ENCODE assay signal across 24 cellular contexts in the genomic region with DNA sequence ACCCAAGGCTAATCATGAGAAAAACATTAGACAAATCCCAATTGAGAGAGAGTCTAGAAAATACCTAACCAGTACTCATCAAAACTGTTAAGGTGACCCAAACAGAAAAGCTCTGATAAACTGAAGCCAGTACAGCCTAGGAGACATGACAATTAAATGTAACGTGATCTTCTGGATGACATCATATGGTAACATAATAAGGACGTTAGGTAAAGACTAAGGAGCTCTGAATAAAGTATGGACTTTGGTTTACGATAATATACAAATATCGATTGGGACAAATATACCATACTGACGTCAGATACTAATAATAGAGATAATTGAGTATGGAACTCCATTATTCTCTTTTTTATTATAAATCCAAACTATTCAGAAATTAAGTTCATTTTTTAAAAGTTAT.
DNase-seq lines count a peak whose midpoint lies in the region; ATAC-seq, FAIRE-seq and TF ChIP-seq lines count a peak whose summit lies in the region.
"Had no signal": no experiment of that assay in that cellular context is flagged by ENCODE, and none has a peak within 500 bp of the region (broad histone marks: within the 10 kb centered on the region; RNA-seq: fewer than 3 reads in every experiment).

No MANE protein-coding gene starts in this region.

- intact Hi-C loops in HepG2 (cut with micrococcal nuclease; ENCODE audit: unreplicated experiment) (no loop called here), right lobe of liver (cut with DNase I) (no loop called here), prostate gland (cut with DNase I) (no loop called here)

- no peak overlapping the region for H3K4me3 ChIP-seq in HepG2 (replicated peaks in 1 of 3; ENCODE audit: insufficient read depth in 1 of 3, low read depth in 2 of 3, low read length in 3 of 3)
- no peak overlapping the region for H3K4me3 ChIP-seq in right lobe of liver
- no peak overlapping the region for H3K4me3 ChIP-seq in prostate gland
- H3K4me3 ChIP-seq: BLaER1 treated with 17β-estradiol and CSF1 and Interleukin-3, amounts not matched to agents 10 nM and 100 nM; GM23248 had no signal

- no peak overlapping the region for H3K9ac ChIP-seq in HepG2 (ENCODE audit: insufficient read depth, low read depth, low read length)
- H3K9ac ChIP-seq: BLaER1 treated with 17β-estradiol and CSF1 and Interleukin-3, amounts not matched to agents 10 nM and 100 nM; GM23248 had no signal

- no peaks in the 10 kb centered on the region for H3K27me3 ChIP-seq in HepG2 (ENCODE audit: control insufficient read depth in 1 of 2, insufficient read depth in 2 of 2, low read length in 2 of 2)
- no peaks in the 10 kb centered on the region for H3K27me3 ChIP-seq in right lobe of liver
- no peaks in the 10 kb centered on the region for H3K27me3 ChIP-seq in prostate gland (replicated peaks; ENCODE audit: insufficient read depth)
- H3K27me3 ChIP-seq: BE2C; BLaER1 treated with 17β-estradiol and CSF1 and Interleukin-3, amounts not matched to agents 10 nM and 100 nM had no signal

- in situ Hi-C loops in HepG2 (cut with HindIII; ENCODE audit: extremely low pct_ligation_motif_present, low pct_unique_long_range_greater_than_20kb): no loop called here

- 1% methylated on average over 5 of the region's 5 CpGs for WGBS in HepG2 (ENCODE audit: low lambda C conversion rate)
- 55% methylated on average over 5 of the region's 5 CpGs for WGBS in right lobe of liver (ENCODE audit: insufficient coverage, low coverage, low lambda C conversion rate, missing lambda C conversion rate)
- WGBS in prostate gland: 77% methylated on average over 5 of the region's 5 CpGs

- H3K4me1 ChIP-seq in HepG2 (ENCODE audit: insufficient read depth, low read length) (no peaks in the 10 kb centered on the region), right lobe of liver (no peaks in the 10 kb centered on the region), prostate gland (replicated peaks) (no peaks in the 10 kb centered on the region)
- H3K4me1 ChIP-seq: BE2C; BLaER1 treated with 17β-estradiol and CSF1 and Interleukin-3, amounts not matched to agents 10 nM and 100 nM had no signal

- TF ChIP-seq CTCF in HepG2 (CRISPR knock-in tag; IDR thresholded peaks at IDR 0.05): no peak
- no peak for TF ChIP-seq CTCF in right lobe of liver (IDR thresholded peaks at IDR 0.05)
- TF ChIP-seq CTCF in prostate gland (IDR thresholded peaks at IDR 0.05): no peak

- no peaks in the 10 kb centered on the region for H4K20me1 ChIP-seq in HepG2 (ENCODE audit: insufficient read depth, low read length)
- H4K20me1 ChIP-seq: BLaER1 treated with 17β-estradiol and CSF1 and Interleukin-3, amounts not matched to agents 10 nM and 100 nM had no signal

- no peak overlapping the region for H3K4me2 ChIP-seq in HepG2 (ENCODE audit: low read depth, low read length)
- H3K4me2 ChIP-seq: BLaER1 treated with 17β-estradiol and CSF1 and Interleukin-3, amounts not matched to agents 10 nM and 100 nM had no signal

- H3K36me3 ChIP-seq in HepG2 (replicated peaks in 1 of 2; ENCODE audit: control insufficient read depth in 1 of 2, insufficient read depth in 2 of 2, low read length in 2 of 2): no peaks in the 10 kb centered on the region
- no peaks in the 10 kb centered on the region for H3K36me3 ChIP-seq in right lobe of liver
- no peaks in the 10 kb centered on the region for H3K36me3 ChIP-seq in prostate gland
- H3K36me3 ChIP-seq: BE2C; BLaER1 treated with 17β-estradiol and CSF1 and Interleukin-3, amounts not matched to agents 10 nM and 100 nM had no signal

- CTCF ChIA-PET in HepG2 (lab: Yijun Ruan, JAX; ENCODE audit: low intra/inter-chr PET ratio, low total read pairs): no interaction called here

- H3K27ac ChIP-seq in HepG2 (ENCODE audit: extremely low read length, insufficient read depth, low read length) (no peak overlapping the region), right lobe of liver (no peak overlapping the region), prostate gland (no peak overlapping the region)
- H3K27ac ChIP-seq: 22Rv1; BLaER1 treated with 17β-estradiol and CSF1 and Interleukin-3, amounts not matched to agents 10 nM and 100 nM; GM23248 had no signal

- POLR2A ChIA-PET in HepG2 (lab: Yijun Ruan, JAX): no interaction called here

- TF ChIP-seq POLR2A in HepG2 (IDR thresholded peaks at IDR 0.05; ENCODE audit: insufficient read depth in 1 of 2, low read depth in 2 of 2, low read length in 2 of 2) (no peak), right lobe of liver (IDR thresholded peaks at IDR 0.05) (no peak), prostate gland (IDR thresholded peaks at IDR 0.05) (no peak)

- no peaks in the 10 kb centered on the region for H3K79me2 ChIP-seq in HepG2 (ENCODE audit: insufficient read depth, low read length)

- no peak for ATAC-seq in HepG2
- ATAC-seq in right lobe of liver: no peak
- no peak for ATAC-seq in HG03469 (IDR thresholded peaks at IDR 0.05; ENCODE audit: unreplicated experiment)

- H3K9me3 ChIP-seq in HepG2 (ENCODE audit: low read length): peaks cover 50% of the 10 kb centered on the region
- no peaks in the 10 kb centered on the region for H3K9me3 ChIP-seq in right lobe of liver
- no peaks in the 10 kb centered on the region for H3K9me3 ChIP-seq in prostate gland
- H3K9me3 ChIP-seq: BE2C; BLaER1 treated with 17β-estradiol and CSF1 and Interleukin-3, amounts not matched to agents 10 nM and 100 nM had no signal

- TF ChIP-seq EP300 in HepG2 (IDR thresholded peaks at IDR 0.05; ENCODE audit: low read depth in 2 of 2, low read length in 2 of 2) (no peak), HepG2 (CRISPR knock-in tag; IDR thresholded peaks at IDR 0.05; ENCODE audit: borderline replicate concordance) (no peak)

- no peak for FAIRE-seq in HepG2 (lab: Jason Lieb, UNC)
- FAIRE-seq: A204.1, G401.6, GM12892, GM19239, H1 had no signal

- H2AFZ ChIP-seq in HepG2 (ENCODE audit: low read length): no peak overlapping the region
- H2AFZ ChIP-seq: GM23248 had no signal

- peak; percentile 33 for DNase-seq in NCI-H1092 treated with DMSO at 0.1 percent for 48 hours (lab: John Stamatoyannopoulos, UW)
- DNase-seq in NCI-H1092 (lab: John Stamatoyannopoulos, UW): no peak
- DNase-seq in HepG2 (ENCODE audit: low spot score): no peak
- no peak for DNase-seq in right lobe of liver
- peak; percentile 66 for DNase-seq in NCI-H748 treated with DMSO at 0.1 percent for 48 hours (lab: John Stamatoyannopoulos, UW)
- DNase-seq in UCSD-AML1 (lab: John Stamatoyannopoulos, UW; ENCODE audit: unreplicated experiment): no peak
- DNase-seq in prostate gland (ENCODE audit: low spot score): no peak
- DNase-seq: AML-193; BE2C; CD4-positive, alpha-beta T cell; CD8-positive, alpha-beta memory T cell; DMS 273 treated with DMSO at 0.1 percent for 48 hours; DND-41; GM23248; H7; HCEC 1CT had no signal

- TF ChIP-seq RAD21 in HepG2 (CRISPR knock-in tag; IDR thresholded peaks at IDR 0.05): no peak

- no TSS peak for BruUV-seq in HepG2 (replicated peaks; lab: Mats Ljungman, UMichigan)

TF ChIP-seq in HepG2, 621 proteins besides CTCF, POLR2A, EP300 and RAD21:
- TF ChIP-seq ZNF264 (CRISPR knock-in tag; IDR thresholded peaks at IDR 0.05) (no peak), RBFOX2 (IDR thresholded peaks at IDR 0.05; ENCODE audit: low read depth, low read length) (no peak), FOXK2 (IDR thresholded peaks at IDR 0.05) (no peak), ATF7 (IDR thresholded peaks at IDR 0.05) (peak; percentile 60), ATF7 (CRISPR knock-in tag; IDR thresholded peaks at IDR 0.05) (no peak), ZNF331 (CRISPR knock-in tag; IDR thresholded peaks at IDR 0.05) (no peak), CREB1 (IDR thresholded peaks at IDR 0.05) (peak; percentile 60; the same call in 1 of the 2 replicates), CREB1 (CRISPR knock-in tag; IDR thresholded peaks at IDR 0.05) (no peak), ZNF44 (CRISPR knock-in tag; IDR thresholded peaks at IDR 0.05) (no peak), MTA3 (CRISPR knock-in tag; IDR thresholded peaks at IDR 0.05) (no peak), ZNF652 (CRISPR knock-in tag; IDR thresholded peaks at IDR 0.05; ENCODE audit: borderline replicate concordance, low read depth) (no peak)
TF ChIP-seq in HepG2: peak in this region for 2.

Comparison
In these comparisons a context has a peak if more than half of its experiments do, and no peak if none do; other contexts are left out.
1. DNase-seq: peak in NCI-H1092 treated with DMSO at 0.1 percent for 48 hours (single experiment) and NCI-H748 treated with DMSO at 0.1 percent for 48 hours (single experiment); none in NCI-H1092 (single experiment), HepG2 (single experiment), right lobe of liver (0 of 3), UCSD-AML1 (single experiment) and prostate gland (single experiment).